13 cellular contexts compared by ENCODE assay signal in the genomic region with DNA sequence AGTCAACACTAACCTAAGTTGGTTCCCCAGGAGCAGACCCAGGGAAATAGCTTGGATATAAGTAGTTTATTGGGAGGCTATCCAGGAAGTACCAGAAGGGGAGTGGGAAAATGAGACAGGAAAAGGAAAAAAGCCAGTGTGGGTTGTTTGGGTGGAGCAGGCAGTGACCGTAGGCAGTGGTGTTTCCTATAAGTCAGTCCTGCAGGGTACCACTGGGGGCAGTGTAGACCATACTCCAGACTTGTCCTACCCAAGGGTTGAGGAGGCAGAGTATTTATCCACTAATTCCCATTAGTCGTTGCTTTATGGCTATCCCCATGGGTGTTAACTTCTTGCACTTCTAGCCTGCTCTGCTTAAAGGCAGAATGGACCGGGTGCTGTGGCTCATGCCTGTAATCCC. TPM values are rescaled to one million over a fixed set of nuclear protein-coding genes. Genes with fewer than 3 reads are reported as not detected.
DNase-seq lines count a peak whose midpoint lies in the region; ATAC-seq and TF ChIP-seq lines count a peak whose summit lies in the region.
"Had no signal": no experiment of that assay in that cellular context is flagged by ENCODE, and none has a peak within 500 bp of the region (broad histone marks: within the 10 kb centered on the region; RNA-seq: fewer than 3 reads in every experiment).

No MANE protein-coding gene starts in this region.

- CTCF ChIA-PET in activated CD4-positive, alpha-beta T cell treated with anti-CD3 and anti-CD28 coated beads for 36 hours (lab: Charles Lee), result interaction anchor here (0.6 to 1.0 kb wide), 3 partner anchors 15 to 788 kb away, joined by 3 to 5 read pairs (median 3); no protein-coding TSS in a partner anchor
- CTCF ChIA-PET in RWPE1 (lab: Yijun Ruan, JAX), result interaction anchor here (0.7 kb wide), 1 partner anchor 1841 kb away, joined by 5 read pairs; no protein-coding TSS in a partner anchor

- WGBS in heart left ventricle, 4 donors, result 38 to 50% (median 40%) methylated on average over 3 of the region's 3 CpGs

- no peaks in the 10 kb centered on the region for H4K20me1 ChIP-seq in OCI-LY1 (ENCODE audit: insufficient read depth, low read length)

- no peak overlapping the region for H2AFZ ChIP-seq in OCI-LY1 (ENCODE audit: low read length)

- H3K79me2 ChIP-seq in OCI-LY1 (ENCODE audit: insufficient read depth, low read length), result no peaks in the 10 kb centered on the region

- peak; percentile 12 for DNase-seq in activated CD4-positive, alpha-beta T cell treated with anti-CD3 and anti-CD28 coated beads for 36 hours
- no peak for DNase-seq in activated CD4-positive, alpha-beta T cell treated with anti-CD3 and anti-CD28 coated beads, Interleukin-2, amount 50 U/mL, for 1 hour
- peak in 4 of 5 donors; percentile 22 to 57 (median 42) for DNase-seq in heart left ventricle
- DNase-seq in type B pancreatic cell (ENCODE audit: extremely low spot score, unreplicated experiment), result no peak
- no peak for DNase-seq in activated T-cell treated with anti-CD3 and anti-CD28 coated beads, Interleukin-2, amount 50 U/mL, for 4 hours
- no peak for DNase-seq in medulla oblongata (ENCODE audit: extremely low spot score)
- DNase-seq in RWPE1 (ENCODE audit: low spot score), result no peak
- DNase-seq: CD4-positive, CD25-positive, alpha-beta regulatory T cell had no signal

- TF ChIP-seq CTCF in OCI-LY1 (IDR thresholded peaks at IDR 0.05; ENCODE audit: low read length), result peak; percentile 36; the same call in 1 of the 2 replicates
- peak; percentile 31 to 65 (median 46) for TF ChIP-seq CTCF in heart left ventricle (IDR thresholded peaks at IDR 0.05)
- TF ChIP-seq CTCF in type B pancreatic cell (conservative IDR thresholded peaks at IDR 0.05), result peak; percentile 68
- TF ChIP-seq CTCF in RWPE1 (conservative IDR thresholded peaks at IDR 0.05; ENCODE audit: low read depth), result no peak

- no peaks in the 10 kb centered on the region for H3F3A ChIP-seq in OCI-LY1 (ENCODE audit: insufficient read depth, low read length)

- intact Hi-C loops in activated CD4-positive, alpha-beta T cell treated with anti-CD3 and anti-CD28 coated beads for 36 hours (cut with DNase I, micrococcal nuclease), result no loop called here
- intact Hi-C loops in heart left ventricle (cut with DNase I), result loop anchor here in 5 of 10 donors (2.0 to 10.0 kb wide), 4 partner anchors 77 to 85 kb away; no protein-coding TSS in a partner anchor

- H3K36me3 ChIP-seq in OCI-LY1 (ENCODE audit: insufficient read depth, low read length) (no peaks in the 10 kb centered on the region), heart left ventricle (no peaks in the 10 kb centered on the region)

- no peak overlapping the region for H3K4me3 Mint-ChIP-seq in activated CD4-positive, alpha-beta T cell treated with anti-CD3 and anti-CD28 coated beads for 36 hours
- H3K4me3 Mint-ChIP-seq in type B pancreatic cell, result no peak overlapping the region
- no peak overlapping the region for H3K4me3 Mint-ChIP-seq in activated T-cell treated with anti-CD3 and anti-CD28 coated beads, Interleukin-2, amount 50 U/mL, for 4 hours
- H3K4me3 Mint-ChIP-seq: activated naive CD8-positive, alpha-beta T cell; CD4-positive, CD25-positive, alpha-beta regulatory T cell had no signal

- no peak overlapping the region for H3K4me3 ChIP-seq in OCI-LY1 (ENCODE audit: low read depth, low read length, poor library complexity, severe bottlenecking)
- H3K4me3 ChIP-seq in heart left ventricle, result no peak overlapping the region

- H3K9me2 ChIP-seq in OCI-LY1 (ENCODE audit: low read depth, low read length), result no peaks in the 10 kb centered on the region

- POLR2A ChIA-PET in activated CD4-positive, alpha-beta T cell treated with anti-CD3 and anti-CD28 coated beads for 36 hours (lab: Charles Lee), result no interaction called here
- POLR2A ChIA-PET in RWPE1 (lab: Yijun Ruan, JAX; ENCODE audit: low non-redundant PET), result no interaction called here

- no peak for ATAC-seq in activated CD4-positive, alpha-beta T cell treated with anti-CD3 and anti-CD28 coated beads for 36 hours
- ATAC-seq in heart left ventricle, result peak; percentile 73 to 93 (median 84)
- no peak for ATAC-seq in activated T-cell treated with anti-CD3 and anti-CD28 coated beads, Interleukin-2, amount 50 U/mL, for 4 hours

- no peak overlapping the region for H3K27ac ChIP-seq in OCI-LY1 (ENCODE audit: low read depth, low read length, poor library complexity, severe bottlenecking)
- peak overlapping the region in 2 of 12 donors; percentile 18 to 80 for H3K27ac ChIP-seq in heart left ventricle
- no peak overlapping the region for H3K27ac ChIP-seq in RWPE1

- peaks cover 8% of the 10 kb centered on the region for H3K27me3 Mint-ChIP-seq in activated CD4-positive, alpha-beta T cell treated with anti-CD3 and anti-CD28 coated beads for 36 hours
- no peaks in the 10 kb centered on the region for H3K27me3 Mint-ChIP-seq in type B pancreatic cell
- peaks cover 12% of the 10 kb centered on the region for H3K27me3 Mint-ChIP-seq in activated T-cell treated with anti-CD3 and anti-CD28 coated beads, Interleukin-2, amount 50 U/mL, for 4 hours (ENCODE audit: low read depth)

- H3K4me1 ChIP-seq in OCI-LY1 (ENCODE audit: insufficient read depth, low read length, severe bottlenecking) (no peaks in the 10 kb centered on the region), heart left ventricle (peaks cover 0 to 15% (median 5%) of the 10 kb centered on the region in 12 donors)

- no peak overlapping the region for H3K9ac ChIP-seq in OCI-LY1 (ENCODE audit: low read length)

- H3K27me3 ChIP-seq in OCI-LY1 (ENCODE audit: insufficient read depth, low read length), result no peaks in the 10 kb centered on the region
- H3K27me3 ChIP-seq in heart left ventricle, result peaks cover 0 to under 1% (median 0%) of the 10 kb centered on the region in 9 donors

- no peak overlapping the region for H3K4me2 ChIP-seq in OCI-LY1 (ENCODE audit: low read length)

- no peaks in the 10 kb centered on the region for H3K9me3 Mint-ChIP-seq in activated CD4-positive, alpha-beta T cell treated with anti-CD3 and anti-CD28 coated beads for 36 hours (ENCODE audit: low read depth)
- no peaks in the 10 kb centered on the region for H3K9me3 Mint-ChIP-seq in type B pancreatic cell
- H3K9me3 Mint-ChIP-seq in activated T-cell treated with anti-CD3 and anti-CD28 coated beads, Interleukin-2, amount 50 U/mL, for 4 hours, result peaks cover 4% of the 10 kb centered on the region

- no peaks in the 10 kb centered on the region for H3K4me1 Mint-ChIP-seq in activated CD4-positive, alpha-beta T cell treated with anti-CD3 and anti-CD28 coated beads for 36 hours
- H3K4me1 Mint-ChIP-seq in type B pancreatic cell (ENCODE audit: unreplicated experiment), result peaks cover 5% of the 10 kb centered on the region
- H3K4me1 Mint-ChIP-seq in activated T-cell treated with anti-CD3 and anti-CD28 coated beads, Interleukin-2, amount 50 U/mL, for 4 hours (ENCODE audit: low read depth), result no peaks in the 10 kb centered on the region
- H3K4me1 Mint-ChIP-seq: CD4-positive, CD25-positive, alpha-beta regulatory T cell had no signal

- no peaks in the 10 kb centered on the region for H3K36me3 Mint-ChIP-seq in activated CD4-positive, alpha-beta T cell treated with anti-CD3 and anti-CD28 coated beads for 36 hours (ENCODE audit: low read depth)
- no peaks in the 10 kb centered on the region for H3K36me3 Mint-ChIP-seq in type B pancreatic cell
- no peaks in the 10 kb centered on the region for H3K36me3 Mint-ChIP-seq in activated T-cell treated with anti-CD3 and anti-CD28 coated beads, Interleukin-2, amount 50 U/mL, for 4 hours (ENCODE audit: insufficient read depth)
- H3K36me3 Mint-ChIP-seq: activated naive CD8-positive, alpha-beta T cell; CD4-positive, CD25-positive, alpha-beta regulatory T cell had no signal

- H3K9me3 ChIP-seq in OCI-LY1 (ENCODE audit: low read length) (no peaks in the 10 kb centered on the region), heart left ventricle (no peaks in the 10 kb centered on the region)

- no peak overlapping the region for H3K27ac Mint-ChIP-seq in activated CD4-positive, alpha-beta T cell treated with anti-CD3 and anti-CD28 coated beads for 36 hours
- no peak overlapping the region for H3K27ac Mint-ChIP-seq in type B pancreatic cell
- H3K27ac Mint-ChIP-seq: activated naive CD8-positive, alpha-beta T cell; CD4-positive, CD25-positive, alpha-beta regulatory T cell had no signal

- no peak for TF ChIP-seq POLR2A in heart left ventricle (IDR thresholded peaks at IDR 0.05)

RNA-seq across cellular contexts. Expression of gene CCDC60, which starts 6.4 kb away (rescaled TPM):
- total RNA-seq in activated CD4-positive, alpha-beta T cell treated with anti-CD3 and anti-CD28 coated beads for 36 hours, result not detected
- total RNA-seq in heart left ventricle (not detected), type B pancreatic cell (ENCODE audit: low replicate concordance) (2.3 and 3.7 TPM in 2 replicates)
- not detected for polyA plus RNA-seq in heart left ventricle
- not detected for total RNA-seq in activated T-cell treated with anti-CD3 and anti-CD28 coated beads, Interleukin-2, amount 50 U/mL, for 4 hours
- total RNA-seq: CD4-positive, CD25-positive, alpha-beta regulatory T cell; fibroblast of lung; omental fat pad; T-helper 2 cell treated with Interferon-gamma antibody and Interleukin-4, amounts not matched to agents 100 ng/mL and 5 ng/mL, for 36 hours had no signal
- polyA plus RNA-seq: CD4-positive, CD25-positive, alpha-beta regulatory T cell; fibroblast of lung had no signal

Comparison
In these comparisons a context has a peak if more than half of its experiments do, and no peak if none do; other contexts are left out.
1. DNase-seq: peak in activated CD4-positive, alpha-beta T cell treated with anti-CD3 and anti-CD28 coated beads for 36 hours (single experiment) and heart left ventricle (4 of 5); none in activated CD4-positive, alpha-beta T cell treated with anti-CD3 and anti-CD28 coated beads, Interleukin-2, amount 50 U/mL, for 1 hour (single experiment), type B pancreatic cell (single experiment), activated T-cell treated with anti-CD3 and anti-CD28 coated beads, Interleukin-2, amount 50 U/mL, for 4 hours (single experiment), medulla oblongata (single experiment) and RWPE1 (single experiment).
2. ATAC-seq: peak in heart left ventricle (4 of 4); none in activated CD4-positive, alpha-beta T cell treated with anti-CD3 and anti-CD28 coated beads for 36 hours (single experiment) and activated T-cell treated with anti-CD3 and anti-CD28 coated beads, Interleukin-2, amount 50 U/mL, for 4 hours (0 of 2).